20 cellular contexts compared by ENCODE assay signal in the genomic region with DNA sequence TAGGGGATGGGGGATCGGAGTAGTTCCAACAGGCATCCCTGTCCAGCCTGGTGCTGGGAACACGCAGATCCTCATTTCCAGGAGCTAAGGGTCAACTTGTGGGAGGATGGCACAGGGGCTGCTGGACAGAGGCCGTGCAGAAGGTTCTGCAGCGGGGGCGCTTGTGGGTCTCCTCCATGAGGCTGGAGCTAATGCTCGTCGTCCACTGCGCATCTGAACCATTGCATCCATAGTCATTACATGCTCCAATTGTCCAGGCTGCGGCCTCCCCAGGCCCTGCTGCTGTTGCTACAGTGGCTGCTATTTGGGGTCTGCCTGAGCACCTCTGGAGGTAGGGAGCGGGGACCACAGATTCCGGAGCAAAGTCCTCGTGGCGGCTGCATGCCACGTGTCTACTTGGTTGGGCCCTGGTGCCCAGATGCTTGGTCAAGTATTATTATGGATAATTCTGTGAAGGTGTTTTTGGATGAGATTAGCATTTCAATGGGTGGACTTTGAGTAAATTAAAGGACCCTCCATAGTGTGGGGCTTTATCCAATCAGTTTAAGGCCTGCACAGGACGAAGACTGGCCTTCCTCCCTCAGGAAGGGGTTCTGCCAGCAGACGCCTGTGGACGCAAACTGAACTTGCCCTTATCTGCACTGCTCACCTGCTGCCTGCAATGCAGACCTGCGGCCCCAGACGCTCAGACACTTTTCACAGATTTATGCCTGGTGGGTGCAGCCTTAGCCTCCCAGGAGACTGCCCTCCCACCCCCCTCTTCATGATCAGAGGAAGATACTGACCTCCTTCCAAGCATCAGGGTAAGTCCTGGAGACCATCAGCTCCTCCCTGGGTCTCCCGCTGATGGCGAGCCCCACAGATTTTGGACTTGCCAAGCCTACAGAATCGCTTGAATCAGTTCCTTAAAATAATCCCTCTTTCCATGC.
DNase-seq lines count a peak whose midpoint lies in the region; ATAC-seq and TF ChIP-seq lines count a peak whose summit lies in the region.
"Had no signal": no experiment of that assay in that cellular context is flagged by ENCODE, and none has a peak within 500 bp of the region (broad histone marks: within the 10 kb centered on the region; RNA-seq: fewer than 3 reads in every experiment).

No MANE protein-coding gene starts in this region.

- H3K27ac Mint-ChIP-seq in activated CD8-positive, alpha-beta memory T cell treated with anti-CD3 and anti-CD28 coated beads, Interleukin-2, amount 10 ng/mL, durations not matched to agents 7 days and 5 days = no peak overlapping the region
- H3K27ac Mint-ChIP-seq in osteocyte (ENCODE audit: unreplicated experiment) = no peak overlapping the region
- H3K27ac Mint-ChIP-seq: CD4-positive, CD25-positive, alpha-beta regulatory T cell; IgD-negative memory B cell had no signal

- H3K4me1 Mint-ChIP-seq in activated CD8-positive, alpha-beta memory T cell treated with anti-CD3 and anti-CD28 coated beads, Interleukin-2, amount 10 ng/mL, durations not matched to agents 7 days and 5 days = no peaks in the 10 kb centered on the region
- H3K4me1 Mint-ChIP-seq in osteocyte (ENCODE audit: unreplicated experiment) = no peaks in the 10 kb centered on the region
- H3K4me1 Mint-ChIP-seq: CD4-positive, CD25-positive, alpha-beta regulatory T cell; IgD-negative memory B cell had no signal

- no peak overlapping the region for H3K4me3 Mint-ChIP-seq in activated CD8-positive, alpha-beta memory T cell treated with anti-CD3 and anti-CD28 coated beads, Interleukin-2, amount 10 ng/mL, durations not matched to agents 7 days and 5 days
- no peak overlapping the region for H3K4me3 Mint-ChIP-seq in osteocyte (ENCODE audit: unreplicated experiment)
- H3K4me3 Mint-ChIP-seq: CD4-positive, CD25-positive, alpha-beta regulatory T cell; IgD-negative memory B cell had no signal

- no peak overlapping the region for H3K27ac ChIP-seq in esophagus muscularis mucosa (replicated peaks in 1 of 4)
- H3K27ac ChIP-seq: 22Rv1, HL-60, PC-9 had no signal

- no peaks in the 10 kb centered on the region for H3K9me3 ChIP-seq in esophagus muscularis mucosa

- intact Hi-C loops in esophagus muscularis mucosa (cut with DNase I) = no loop called here

- DNase-seq in activated CD8-positive, alpha-beta memory T cell treated with anti-CD3 and anti-CD28 coated beads, Interleukin-2, amount 10 ng/mL, durations not matched to agents 7 days and 5 days = peak; percentile 26
- DNase-seq in activated CD8-positive, alpha-beta memory T cell treated with anti-CD3 and anti-CD28 coated beads for 24 hours = no peak
- DNase-seq in esophagus muscularis mucosa (ENCODE audit: extremely low spot score) (peak; percentile 79), osteocyte (ENCODE audit: extremely low spot score, unreplicated experiment) (peak; percentile 78), NCI-H1930 (lab: John Stamatoyannopoulos, UW) (no peak), NCI-H187 (lab: John Stamatoyannopoulos, UW) (no peak), SHP77 (lab: John Stamatoyannopoulos, UW) (no peak)
- DNase-seq: CD4-positive, CD25-positive, alpha-beta regulatory T cell; NCI-H1092; NCI-H1417 treated with DMSO at 0.1 percent for 48 hours; NCI-H1694 treated with DMSO at 0.1 percent for 48 hours; NCI-H2107; NCI-H446 treated with DMSO at 0.1 percent for 48 hours; NCI-H526 treated with DMSO at 0.1 percent for 48 hours; PC-9; Right ventricle myocardium superior had no signal

- no peaks in the 10 kb centered on the region for H3K36me3 Mint-ChIP-seq in activated CD8-positive, alpha-beta memory T cell treated with anti-CD3 and anti-CD28 coated beads, Interleukin-2, amount 10 ng/mL, durations not matched to agents 7 days and 5 days
- H3K36me3 Mint-ChIP-seq in osteocyte (ENCODE audit: unreplicated experiment) = no peaks in the 10 kb centered on the region
- H3K36me3 Mint-ChIP-seq: CD4-positive, CD25-positive, alpha-beta regulatory T cell; IgD-negative memory B cell had no signal

- H3K4me3 ChIP-seq in esophagus muscularis mucosa = no peak overlapping the region
- H3K4me3 ChIP-seq: PC-9 had no signal

- H3K27me3 ChIP-seq in esophagus muscularis mucosa = peaks cover 0 to 33% (median 0%) of the 10 kb centered on the region in 4 donors

- 88% methylated on average over 18 of the region's 22 CpGs for WGBS in esophagus muscularis mucosa

- ATAC-seq in activated CD8-positive, alpha-beta memory T cell treated with anti-CD3 and anti-CD28 coated beads, Interleukin-2, amount 10 ng/mL, durations not matched to agents 7 days and 5 days = no peak
- ATAC-seq: HCT116 had no signal

- H3K4me1 ChIP-seq in esophagus muscularis mucosa = peaks cover 0 to 5% (median 2%) of the 10 kb centered on the region in 4 donors

- no peaks in the 10 kb centered on the region for H3K9me3 Mint-ChIP-seq in activated CD8-positive, alpha-beta memory T cell treated with anti-CD3 and anti-CD28 coated beads, Interleukin-2, amount 10 ng/mL, durations not matched to agents 7 days and 5 days (ENCODE audit: low read depth)
- no peaks in the 10 kb centered on the region for H3K9me3 Mint-ChIP-seq in osteocyte (ENCODE audit: unreplicated experiment)
- H3K9me3 Mint-ChIP-seq: CD4-positive, CD25-positive, alpha-beta regulatory T cell; IgD-negative memory B cell had no signal

- TF ChIP-seq CTCF in esophagus muscularis mucosa (IDR thresholded peaks at IDR 0.05) (no peak), osteocyte (IDR thresholded peaks at IDR 0.05) (no peak)

- H3K27me3 Mint-ChIP-seq in activated CD8-positive, alpha-beta memory T cell treated with anti-CD3 and anti-CD28 coated beads, Interleukin-2, amount 10 ng/mL, durations not matched to agents 7 days and 5 days = no peaks in the 10 kb centered on the region
- H3K27me3 Mint-ChIP-seq in osteocyte (ENCODE audit: unreplicated experiment) = peaks cover 2% of the 10 kb centered on the region
- H3K27me3 Mint-ChIP-seq: IgD-negative memory B cell had no signal

- TF ChIP-seq EP300 in esophagus muscularis mucosa (IDR thresholded peaks at IDR 0.05) = no peak

- CTCF ChIA-PET in activated CD8-positive, alpha-beta memory T cell treated with anti-CD3 and anti-CD28 coated beads, Interleukin-2, amount 10 ng/mL, durations not matched to agents 7 days and 5 days (lab: Charles Lee) = no interaction called here

- H3K36me3 ChIP-seq in esophagus muscularis mucosa = no peaks in the 10 kb centered on the region

- no peak for TF ChIP-seq POLR2A in esophagus muscularis mucosa (IDR thresholded peaks at IDR 0.05; ENCODE audit: low read depth)

Comparison
In these comparisons a context has a peak if more than half of its experiments do, and no peak if none do; other contexts are left out.
1. DNase-seq: peak in activated CD8-positive, alpha-beta memory T cell treated with anti-CD3 and anti-CD28 coated beads, Interleukin-2, amount 10 ng/mL, durations not matched to agents 7 days and 5 days (single experiment), esophagus muscularis mucosa (single experiment) and osteocyte (single experiment); none in activated CD8-positive, alpha-beta memory T cell treated with anti-CD3 and anti-CD28 coated beads for 24 hours (single experiment), NCI-H1930 (0 of 2), NCI-H187 (0 of 2) and SHP77 (0 of 2).